ENCODE assay signal across 17 cellular contexts in genomic region chr9:98210435-98210834, GRCh38. TPM values are rescaled to one million over a fixed set of nuclear protein-coding genes. Genes with fewer than 3 reads are reported as not detected.
DNase-seq lines count a peak whose midpoint lies in the region; ATAC-seq and TF ChIP-seq lines count a peak whose summit lies in the region.
"Had no signal": no experiment of that assay in that cellular context is flagged by ENCODE, and none has a peak within 500 bp of the region (broad histone marks: within the 10 kb centered on the region; RNA-seq: fewer than 3 reads in every experiment).

No MANE protein-coding gene starts in this region.

- CTCF ChIA-PET in RWPE1 (lab: Yijun Ruan, JAX): no interaction called here

- H2AFZ ChIP-seq in osteoblast (ENCODE audit: low read length): no peak overlapping the region
- H2AFZ ChIP-seq: GM23338 had no signal

- H3K27me3 ChIP-seq in osteoblast (ENCODE audit: insufficient read depth, low read length) (no peaks in the 10 kb centered on the region), testis (no peaks in the 10 kb centered on the region)
- H3K27me3 ChIP-seq: BLaER1 had no signal

- POLR2A ChIA-PET in RWPE1 (lab: Yijun Ruan, JAX; ENCODE audit: low non-redundant PET): interaction anchor here (0.6 kb wide), 1 partner anchor 11 kb away, joined by 3 read pairs; no protein-coding TSS in a partner anchor

- H4K20me1 ChIP-seq in osteoblast (ENCODE audit: insufficient read depth, low read length): no peaks in the 10 kb centered on the region
- H4K20me1 ChIP-seq: BLaER1 had no signal

- TF ChIP-seq CTCF in C4-2B (conservative IDR thresholded peaks at IDR 0.05) (no peak), RWPE1 (conservative IDR thresholded peaks at IDR 0.05; ENCODE audit: low read depth) (no peak), osteoblast (IDR thresholded peaks at IDR 0.05; ENCODE audit: extremely low read depth, low read depth, low read length) (no peak), testis (IDR thresholded peaks at IDR 0.05) (no peak)

- peaks cover 5% of the 10 kb centered on the region for H3K79me2 ChIP-seq in osteoblast (ENCODE audit: insufficient read depth, low read length)

- H3K4me2 ChIP-seq in osteoblast (ENCODE audit: insufficient read depth, low read length): no peak overlapping the region
- H3K4me2 ChIP-seq: BLaER1, GM23338 had no signal

- intact Hi-C loops in testis (cut with DNase I; ENCODE audit: low total_unique reads): no loop called here

- H3K4me3 ChIP-seq in osteoblast (ENCODE audit: insufficient read depth, low read length): no peak overlapping the region
- no peak overlapping the region for H3K4me3 ChIP-seq in testis
- H3K4me3 ChIP-seq: BLaER1, GM23338 had no signal

- ATAC-seq in esophagus mucosa (peak; percentile 37), GM21360 (IDR thresholded peaks at IDR 0.05; ENCODE audit: unreplicated experiment) (no peak), GM19395 (IDR thresholded peaks at IDR 0.05; ENCODE audit: unreplicated experiment) (no peak)
- ATAC-seq: CD8-positive, alpha-beta T cell; GM23338; HCT116 had no signal

- peaks cover 81% of the 10 kb centered on the region for H3K36me3 ChIP-seq in osteoblast (ENCODE audit: insufficient read depth, low read length)
- no peaks in the 10 kb centered on the region for H3K36me3 ChIP-seq in testis (ENCODE audit: low read depth, missing control alignments)
- H3K36me3 ChIP-seq: BLaER1 had no signal

- no peaks in the 10 kb centered on the region for H3K4me1 ChIP-seq in osteoblast (ENCODE audit: insufficient read depth, low read length)
- peaks cover 13% of the 10 kb centered on the region for H3K4me1 ChIP-seq in testis

- DNase-seq in RWPE1 (ENCODE audit: low spot score) (no peak), osteoblast (ENCODE audit: insufficient read length, low spot score, missing footprints) (peak; percentile 36), activated gamma-delta T cell (lab: John Stamatoyannopoulos, UW) (no peak), testis (no peak)
- DNase-seq: 8988T; Calu3; CD8-positive, alpha-beta T cell; DMS79 treated with DMSO at 0.1 percent for 48 hours; GF-D8; H7 had no signal

- TF ChIP-seq POLR2A in testis (IDR thresholded peaks at IDR 0.05): no peak

- H3K9me3 ChIP-seq in osteoblast (ENCODE audit: low read depth, low read length): no peaks in the 10 kb centered on the region
- no peaks in the 10 kb centered on the region for H3K9me3 ChIP-seq in testis
- H3K9me3 ChIP-seq: BLaER1 had no signal

- WGBS in testis, 2 donors: 93 to 94% methylated on average over 2 to 9 of the region's 9 CpGs

- peak overlapping the region; percentile 71 for H3K27ac ChIP-seq in C4-2B
- H3K27ac ChIP-seq in RWPE1: peak overlapping the region; percentile 66
- H3K27ac ChIP-seq in osteoblast (ENCODE audit: low read depth, low read length): no peak overlapping the region
- no peak overlapping the region for H3K27ac ChIP-seq in testis
- H3K27ac ChIP-seq: BLaER1 had no signal

RNA-seq across cellular contexts. Expression of gene CORO2A, which starts 18.0 kb away (rescaled TPM):
- total RNA-seq in esophagus mucosa (21.2 TPM), osteoblast (0.29 and 0.72 TPM in 2 replicates), testis (10 to 100 TPM; 46.3 to 50.5 TPM)
- 28.0 TPM for polyA plus RNA-seq in testis (ENCODE audit: insufficient read depth, low read depth, low replicate concordance)

RNA-seq across cellular contexts. Expression of gene TBC1D2, which starts 45.0 kb away (rescaled TPM):
- total RNA-seq in esophagus mucosa (56.0 TPM), osteoblast (114 and 128 TPM in 2 replicates), testis (1 to 10 TPM; 8.5 to 9.2 TPM)
- polyA plus RNA-seq in testis (ENCODE audit: insufficient read depth, low read depth, low replicate concordance): 5.1 TPM

Comparison
In these comparisons a context has a peak if more than half of its experiments do, and no peak if none do; other contexts are left out.
1. H3K27ac ChIP-seq: peak in C4-2B (single experiment) and RWPE1 (single experiment); none in osteoblast (single experiment) and testis (0 of 2).
2. RNA of gene CORO2A, which starts 18.0 kb away (total RNA-seq): 46.3 to 50.5 TPM in testis and 21.2 TPM in esophagus mucosa (single experiment); 0.29 to 0.72 TPM in osteoblast; every median in the first group is over 10 times any median in the second.